Comparison of ENCODE assay signal across 21 cellular contexts in genomic region chr16:79317521-79317920, GRCh38.
A peak's percentile ranks its signal among the peaks of the same experiment; 100 is the strongest.
DNase-seq lines count a peak whose midpoint lies in the region; ATAC-seq, FAIRE-seq and TF ChIP-seq lines count a peak whose summit lies in the region.
"Had no signal": no experiment of that assay in that cellular context is flagged by ENCODE, and none has a peak within 500 bp of the region (broad histone marks: within the 10 kb centered on the region; RNA-seq: fewer than 3 reads in every experiment).

No MANE protein-coding gene starts in this region.

- no peak overlapping the region for H4K8ac ChIP-seq in H1 (ENCODE audit: extremely low read depth, insufficient read depth, low read length)

- no peaks in the 10 kb centered on the region for H3K27me3 ChIP-seq in HUES48 (ENCODE audit: control insufficient read depth, insufficient read depth, low read length)
- H3K27me3 ChIP-seq in H1 (replicated peaks in 1 of 4; ENCODE audit: control insufficient read depth in 3 of 4, extremely low read depth in 1 of 4, insufficient read depth in 3 of 4, low read length in 3 of 4): no peaks in the 10 kb centered on the region
- H3K27me3 ChIP-seq in ovary: no peaks in the 10 kb centered on the region

- no peaks in the 10 kb centered on the region for H3K79me2 ChIP-seq in H1 (ENCODE audit: control insufficient read depth in 1 of 2, insufficient read depth in 2 of 2, low read length in 2 of 2)

- peak overlapping the region; percentile 10 to 21; a peak in 2 of 4 replicates for H3K4me2 ChIP-seq in H1 (ENCODE audit: insufficient read depth in 1 of 2, low read depth in 2 of 2, low read length in 2 of 2)

- peaks cover 36% of the 10 kb centered on the region for H3K4me1 Mint-ChIP-seq in activated T-cell treated with anti-CD3 and anti-CD28 coated beads, Interleukin-2, amount 50 U/mL, for 72 hours (ENCODE audit: low read depth)

- H3K4me3 ChIP-seq in HUES48 (ENCODE audit: low read depth, low read length) (no peak overlapping the region), H1 (ENCODE audit: extremely low read depth in 1 of 4, insufficient read depth in 2 of 4, low read depth in 3 of 4, low read length in 4 of 4) (0 out of 8 replicates have a peak overlapping the region, but pooled peaks of 1 of the 4 experiments have one; percentile 7), ovary (no peak overlapping the region)
- H3K4me3 ChIP-seq: HAP-1, K562 had no signal

- no peak overlapping the region for H3K56ac ChIP-seq in H1 (replicated peaks; ENCODE audit: insufficient read length, low read depth, low read length)

- H3K27me3 Mint-ChIP-seq in activated T-cell treated with anti-CD3 and anti-CD28 coated beads, Interleukin-2, amount 50 U/mL, for 72 hours (ENCODE audit: low read depth): peaks cover 47% of the 10 kb centered on the region

- TF ChIP-seq CTCF in H1 (IDR thresholded peaks at IDR 0.05; ENCODE audit: control extremely low read depth in 1 of 3, insufficient read depth in 1 of 3, low read depth in 1 of 3, low read length in 3 of 3) (no peak), ovary (IDR thresholded peaks at IDR 0.05) (no peak)

- peak overlapping the region; percentile 83 for H4K91ac ChIP-seq in H1 (replicated peaks; ENCODE audit: insufficient read length, low read length)

- no peaks in the 10 kb centered on the region; the same call in 1 of the 2 replicates for H3K23me2 ChIP-seq in H1 (ENCODE audit: low read depth, low read length)

- peak overlapping the region; percentile 17 for H2BK20ac ChIP-seq in H1 (ENCODE audit: low read length)

- no peak for DNase-seq in activated T-cell treated with anti-CD3 and anti-CD28 coated beads, Interleukin-2, amount 50 U/mL, for 72 hours
- DNase-seq in activated T-cell treated with anti-CD3 and anti-CD28 coated beads for 4 hours: no peak
- no peak for DNase-seq in H1 (ENCODE audit: low read depth in 1 of 2, low spot score in 2 of 2)
- DNase-seq in ovary: peak in 3 of 5 donors; percentile 19 to 53 (median 27)
- DNase-seq in NCI-H1048 (lab: John Stamatoyannopoulos, UW): no peak
- DNase-seq in activated CD4-positive, CD25-positive, alpha-beta regulatory T cell (lab: John Stamatoyannopoulos, UW): no peak
- DNase-seq in stimulated activated CD4-positive, alpha-beta T cell treated with anti-CD3 and anti-CD28 coated beads, Interleukin-4, amount 100 ng/mL, for 24 hours: no peak
- DNase-seq: COR-L47, DMS153, NCI-H1417 treated with DMSO at 0.1 percent for 48 hours, NCI-H2029, NCI-H2171, NCI-H446, NCI-H69, Right ventricle myocardium superior had no signal

- H4K5ac ChIP-seq in H1 (ENCODE audit: insufficient read length, low read depth, low read length): no peak overlapping the region

- 63 to 100% methylated on average over 1 to 2 of the region's 2 CpGs for WGBS in H1 (ENCODE audit: extremely low coverage in 1 of 2, insufficient coverage in 1 of 2, insufficient read length in 1 of 2, insufficient replicate concordance in 2 of 2, low coverage in 1 of 2, low lambda C conversion rate in 2 of 2, missing lambda C conversion rate in 1 of 2), 2 experiments
- 16 to 42% (median 21%) methylated on average over 2 of the region's 2 CpGs for WGBS in ovary, 3 donors

- H3K79me1 ChIP-seq in H1 (ENCODE audit: low read depth, low read length): no peaks in the 10 kb centered on the region

- no peak for TF ChIP-seq POLR2A in H1 (IDR thresholded peaks at IDR 0.05; ENCODE audit: control extremely low read depth in 1 of 2, low read depth in 2 of 2, low read length in 2 of 2)
- TF ChIP-seq POLR2A in ovary (IDR thresholded peaks at IDR 0.05): no peak

- H3K9me3 Mint-ChIP-seq in activated T-cell treated with anti-CD3 and anti-CD28 coated beads, Interleukin-2, amount 50 U/mL, for 72 hours: peaks cover 1 to 2% of the 10 kb centered on the region in 2 donors

- TF ChIP-seq EP300 in H1 (IDR thresholded peaks at IDR 0.05; ENCODE audit: borderline replicate concordance in 1 of 2, low read depth in 2 of 2, low read length in 2 of 2): no peak
- TF ChIP-seq EP300 in ovary (IDR thresholded peaks at IDR 0.05): no peak

- H3K4me3 Mint-ChIP-seq in activated T-cell treated with anti-CD3 and anti-CD28 coated beads, Interleukin-2, amount 50 U/mL, for 72 hours: peak overlapping the region; percentile 24 to 55

- H2BK15ac ChIP-seq in H1 (ENCODE audit: low read length): no peak overlapping the region

- no peak overlapping the region for H2AK5ac ChIP-seq in H1 (ENCODE audit: low read depth, low read length)

- H3K4me1 ChIP-seq in HUES48 (ENCODE audit: control insufficient read depth, insufficient read depth, low read length) (peaks cover 24% of the 10 kb centered on the region), H1 (replicated peaks in 1 of 4; ENCODE audit: control insufficient read depth in 3 of 4, insufficient read depth in 4 of 4, low read length in 3 of 4) (peaks cover 5 to 16% (median 10%) of the 10 kb centered on the region in 4 experiments; a peak in 6 of 7 replicates), ovary (ENCODE audit: insufficient read depth) (peaks cover 6% of the 10 kb centered on the region)
- H3K4me1 ChIP-seq: HAP-1 had no signal

- H3K9me3 ChIP-seq in HUES48 (ENCODE audit: control insufficient read depth, insufficient read depth, low read length): no peaks in the 10 kb centered on the region
- no peaks in the 10 kb centered on the region for H3K9me3 ChIP-seq in H1 (ENCODE audit: insufficient read depth in 2 of 2, low read depth in 1 of 2, low read length in 1 of 2)
- H3K9me3 ChIP-seq in ovary: no peaks in the 10 kb centered on the region
- H3K9me3 ChIP-seq: HAP-1 had no signal

- no peak for FAIRE-seq in H1 (lab: Jason Lieb, UNC)
- FAIRE-seq: GM19239, K562, RCC 7860 had no signal

- H3K14ac ChIP-seq in H1 (ENCODE audit: insufficient read length): no peak overlapping the region

- H3K9ac ChIP-seq in HUES48 (ENCODE audit: low read depth, low read length) (no peak overlapping the region), H1 (replicated peaks in 1 of 4; ENCODE audit: extremely low read depth in 1 of 4, low read depth in 3 of 4, low read length in 3 of 4) (no peak overlapping the region)

- no peak for ATAC-seq in activated T-cell treated with anti-CD3 and anti-CD28 coated beads, Interleukin-2, amount 50 U/mL, for 72 hours (replicated peaks in 1 of 2)
- ATAC-seq: K562 had no signal

- POLR2A ChIA-PET in H1 (lab: Charles Lee; ENCODE audit: partially characterized antibody): no interaction called here

- intact Hi-C loops in ovary (cut with DNase I): no loop called here

- H3K23ac ChIP-seq in H1 (ENCODE audit: insufficient read length): no peak overlapping the region

- H2BK120ac ChIP-seq in H1 (replicated peaks; ENCODE audit: low read depth, low read length): peak overlapping the region; percentile 35

- CTCF ChIA-PET in H1 (lab: Charles Lee; ENCODE audit: partially characterized antibody): interaction anchor here (1.2 kb wide), 1 partner anchor 17 kb away, joined by 4 read pairs; no protein-coding TSS in a partner anchor

- peaks cover 0 to 2% of the 10 kb centered on the region in 2 donors for H3K36me3 Mint-ChIP-seq in activated T-cell treated with anti-CD3 and anti-CD28 coated beads, Interleukin-2, amount 50 U/mL, for 72 hours (ENCODE audit: insufficient read depth in 2 of 2)

- H2AFZ ChIP-seq in H1 (ENCODE audit: low read length): no peak overlapping the region

- peak overlapping the region; percentile 36 for H3K27ac ChIP-seq in HUES48 (ENCODE audit: low read depth, low read length)
- no peak overlapping the region for H3K27ac ChIP-seq in H1 (ENCODE audit: low read depth, low read length)
- no peak overlapping the region for H3K27ac ChIP-seq in ovary
- H3K27ac ChIP-seq: HL-60 had no signal

- H2BK12ac ChIP-seq in H1 (ENCODE audit: low read depth, low read length): peak overlapping the region; percentile 1; the same call in 1 of the 2 replicates

- no peaks in the 10 kb centered on the region for H4K20me1 ChIP-seq in H1 (replicated peaks in 1 of 2; ENCODE audit: control insufficient read depth in 1 of 2, insufficient read depth in 2 of 2, low read length in 2 of 2)

- H2BK5ac ChIP-seq in H1 (ENCODE audit: low read depth, low read length): no peak overlapping the region

- no peak for TF ChIP-seq RAD21 in H1 (IDR thresholded peaks at IDR 0.05 in 1 of 2, conservative IDR thresholded peaks at IDR 0.05 in 1 of 2; ENCODE audit: low read depth in 2 of 2, low read length in 2 of 2)

- peak overlapping the region; percentile 13 for H3K4ac ChIP-seq in H1 (replicated peaks; ENCODE audit: insufficient read length, low read depth, low read length)

- peak overlapping the region; percentile 75 for H3K27ac Mint-ChIP-seq in activated T-cell treated with anti-CD3 and anti-CD28 coated beads, Interleukin-2, amount 50 U/mL, for 72 hours

- peak overlapping the region; percentile 13; the same call in 1 of the 2 replicates for H3K18ac ChIP-seq in H1 (ENCODE audit: extremely low read depth, low read length)

- H3K36me3 ChIP-seq in HUES48 (ENCODE audit: control insufficient read depth, insufficient read depth, low read length) (no peaks in the 10 kb centered on the region), H1 (ENCODE audit: control insufficient read depth in 2 of 4, insufficient read depth in 4 of 4, low read length in 3 of 4) (no peaks in the 10 kb centered on the region), ovary (no peaks in the 10 kb centered on the region)
- H3K36me3 ChIP-seq: HAP-1 had no signal

TF ChIP-seq in H1, 55 proteins besides CTCF, POLR2A, EP300 and RAD21:
- TF ChIP-seq TEAD4 (IDR thresholded peaks at IDR 0.05; ENCODE audit: low read depth, low read length) (peak; percentile 48; the same call in 1 of the 2 replicates), CREB1 (IDR thresholded peaks at IDR 0.05) (no peak), USF2 (IDR thresholded peaks at IDR 0.05; ENCODE audit: low read length) (peak; percentile 36; the same call in 1 of the 2 replicates), NANOG (IDR thresholded peaks at IDR 0.05; ENCODE audit: insufficient read depth, low read depth, low read length, poor library complexity, severe bottlenecking) (no peak)

Comparison
In these comparisons a context has a peak if more than half of its experiments do, and no peak if none do; other contexts are left out.
1. DNase-seq: peak in ovary (3 of 5); none in activated T-cell treated with anti-CD3 and anti-CD28 coated beads, Interleukin-2, amount 50 U/mL, for 72 hours (0 of 2), activated T-cell treated with anti-CD3 and anti-CD28 coated beads for 4 hours (single experiment), H1 (0 of 2), NCI-H1048 (single experiment), activated CD4-positive, CD25-positive, alpha-beta regulatory T cell (0 of 4) and stimulated activated CD4-positive, alpha-beta T cell treated with anti-CD3 and anti-CD28 coated beads, Interleukin-4, amount 100 ng/mL, for 24 hours (single experiment).